In the genomic region with DNA sequence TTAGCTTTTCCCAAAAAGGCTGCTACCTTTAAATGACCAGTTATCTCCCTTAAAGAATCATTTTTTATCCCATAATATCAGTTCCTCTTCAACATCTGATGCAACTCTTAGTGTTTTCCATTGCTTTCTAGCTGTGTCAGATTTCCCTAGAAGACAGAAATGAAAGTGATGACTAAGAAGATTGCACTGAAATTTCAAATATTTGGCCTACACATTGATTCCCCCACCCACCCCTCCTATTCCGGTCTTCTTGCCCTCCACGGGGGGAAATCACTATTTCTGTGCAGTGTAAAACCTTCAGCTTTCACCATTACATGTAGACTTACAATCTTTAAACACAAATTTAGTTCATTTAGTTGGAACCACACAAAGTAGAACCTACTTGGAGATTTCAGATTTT, we compare ENCODE assay signal across 3 cellular contexts.
TF ChIP-seq lines count a peak whose summit lies in the region.

No MANE protein-coding gene starts in this region.

TF ChIP-seq in GM12878, 131 proteins besides CTCF, POLR2A, EP300 and RAD21:
- no peak for TF ChIP-seq PAX8 (IDR thresholded peaks at IDR 0.05)
- TF ChIP-seq RCOR1 (conservative IDR thresholded peaks at IDR 0.05; ENCODE audit: low read depth, low read length), result no peak
- TF ChIP-seq, protein P1, sequence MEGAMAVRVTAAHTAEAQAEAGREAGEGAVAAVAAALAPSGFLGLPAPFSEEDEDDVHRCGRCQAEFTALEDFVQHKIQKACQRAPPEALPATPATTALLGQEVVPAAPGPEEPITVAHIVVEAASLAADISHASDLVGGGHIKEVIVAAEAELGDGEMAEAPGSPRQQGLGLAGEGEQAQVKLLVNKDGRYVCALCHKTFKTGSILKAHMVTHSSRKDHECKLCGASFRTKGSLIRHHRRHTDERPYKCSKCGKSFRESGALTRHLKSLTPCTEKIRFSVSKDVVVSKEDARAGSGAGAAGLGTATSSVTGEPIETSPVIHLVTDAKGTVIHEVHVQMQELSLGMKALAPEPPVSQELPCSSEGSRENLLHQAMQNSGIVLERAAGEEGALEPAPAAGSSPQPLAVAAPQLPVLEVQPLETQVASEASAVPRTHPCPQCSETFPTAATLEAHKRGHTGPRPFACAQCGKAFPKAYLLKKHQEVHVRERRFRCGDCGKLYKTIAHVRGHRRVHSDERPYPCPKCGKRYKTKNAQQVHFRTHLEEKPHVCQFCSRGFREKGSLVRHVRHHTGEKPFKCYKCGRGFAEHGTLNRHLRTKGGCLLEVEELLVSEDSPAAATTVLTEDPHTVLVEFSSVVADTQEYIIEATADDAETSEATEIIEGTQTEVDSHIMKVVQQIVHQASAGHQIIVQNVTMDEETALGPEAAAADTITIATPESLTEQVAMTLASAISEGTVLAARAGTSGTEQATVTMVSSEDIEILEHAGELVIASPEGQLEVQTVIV (IDR thresholded peaks at IDR 0.05; ENCODE audit: borderline replicate concordance, partially characterized antibody), result no peak
- TF ChIP-seq, protein P2, sequence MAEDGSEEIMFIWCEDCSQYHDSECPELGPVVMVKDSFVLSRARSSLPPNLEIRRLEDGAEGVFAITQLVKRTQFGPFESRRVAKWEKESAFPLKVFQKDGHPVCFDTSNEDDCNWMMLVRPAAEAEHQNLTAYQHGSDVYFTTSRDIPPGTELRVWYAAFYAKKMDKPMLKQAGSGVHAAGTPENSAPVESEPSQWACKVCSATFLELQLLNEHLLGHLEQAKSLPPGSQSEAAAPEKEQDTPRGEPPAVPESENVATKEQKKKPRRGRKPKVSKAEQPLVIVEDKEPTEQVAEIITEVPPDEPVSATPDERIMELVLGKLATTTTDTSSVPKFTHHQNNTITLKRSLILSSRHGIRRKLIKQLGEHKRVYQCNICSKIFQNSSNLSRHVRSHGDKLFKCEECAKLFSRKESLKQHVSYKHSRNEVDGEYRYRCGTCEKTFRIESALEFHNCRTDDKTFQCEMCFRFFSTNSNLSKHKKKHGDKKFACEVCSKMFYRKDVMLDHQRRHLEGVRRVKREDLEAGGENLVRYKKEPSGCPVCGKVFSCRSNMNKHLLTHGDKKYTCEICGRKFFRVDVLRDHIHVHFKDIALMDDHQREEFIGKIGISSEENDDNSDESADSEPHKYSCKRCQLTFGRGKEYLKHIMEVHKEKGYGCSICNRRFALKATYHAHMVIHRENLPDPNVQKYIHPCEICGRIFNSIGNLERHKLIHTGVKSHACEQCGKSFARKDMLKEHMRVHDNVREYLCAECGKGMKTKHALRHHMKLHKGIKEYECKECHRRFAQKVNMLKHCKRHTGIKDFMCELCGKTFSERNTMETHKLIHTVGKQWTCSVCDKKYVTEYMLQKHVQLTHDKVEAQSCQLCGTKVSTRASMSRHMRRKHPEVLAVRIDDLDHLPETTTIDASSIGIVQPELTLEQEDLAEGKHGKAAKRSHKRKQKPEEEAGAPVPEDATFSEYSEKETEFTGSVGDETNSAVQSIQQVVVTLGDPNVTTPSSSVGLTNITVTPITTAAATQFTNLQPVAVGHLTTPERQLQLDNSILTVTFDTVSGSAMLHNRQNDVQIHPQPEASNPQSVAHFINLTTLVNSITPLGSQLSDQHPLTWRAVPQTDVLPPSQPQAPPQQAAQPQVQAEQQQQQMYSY (CRISPR knock-in tag; IDR thresholded peaks at IDR 0.05), result no peak
- no peak for TF ChIP-seq EED (IDR thresholded peaks at IDR 0.05; ENCODE audit: low read depth)
- no peak for TF ChIP-seq BHLHE40 (IDR thresholded peaks at IDR 0.05; ENCODE audit: borderline replicate concordance in 1 of 2, low read depth in 2 of 2, low read length in 1 of 2)
- no peak for TF ChIP-seq MEF2A (IDR thresholded peaks at IDR 0.05; ENCODE audit: insufficient read depth, low read depth, low read length)
- no peak for TF ChIP-seq RAD51 (IDR thresholded peaks at IDR 0.05)
- TF ChIP-seq NFIC (IDR thresholded peaks at IDR 0.05; ENCODE audit: low read depth, low read length), result no peak
- TF ChIP-seq STAT1 (conservative IDR thresholded peaks at IDR 0.05), result no peak
- TF ChIP-seq HDAC2 (IDR thresholded peaks at IDR 0.05), result no peak
- no peak for TF ChIP-seq CBX3 (IDR thresholded peaks at IDR 0.05; ENCODE audit: borderline replicate concordance, low read depth)
- TF ChIP-seq ZNF622 (IDR thresholded peaks at IDR 0.05), result no peak
- no peak for TF ChIP-seq GATAD2B (conservative IDR thresholded peaks at IDR 0.05; ENCODE audit: low read depth)
- no peak for TF ChIP-seq RFX5 (IDR thresholded peaks at IDR 0.05; ENCODE audit: low read depth, low read length)
- TF ChIP-seq KLF5 (IDR thresholded peaks at IDR 0.05; ENCODE audit: partially characterized antibody), result no peak
- TF ChIP-seq ZBED1 (IDR thresholded peaks at IDR 0.05; ENCODE audit: borderline replicate concordance), result no peak
- no peak for TF ChIP-seq KDM1A (IDR thresholded peaks at IDR 0.05; ENCODE audit: borderline replicate concordance)

TF ChIP-seq in GM23338, 12 proteins besides CTCF, POLR2A, EP300 and RAD21:
- TF ChIP-seq, protein P3, sequence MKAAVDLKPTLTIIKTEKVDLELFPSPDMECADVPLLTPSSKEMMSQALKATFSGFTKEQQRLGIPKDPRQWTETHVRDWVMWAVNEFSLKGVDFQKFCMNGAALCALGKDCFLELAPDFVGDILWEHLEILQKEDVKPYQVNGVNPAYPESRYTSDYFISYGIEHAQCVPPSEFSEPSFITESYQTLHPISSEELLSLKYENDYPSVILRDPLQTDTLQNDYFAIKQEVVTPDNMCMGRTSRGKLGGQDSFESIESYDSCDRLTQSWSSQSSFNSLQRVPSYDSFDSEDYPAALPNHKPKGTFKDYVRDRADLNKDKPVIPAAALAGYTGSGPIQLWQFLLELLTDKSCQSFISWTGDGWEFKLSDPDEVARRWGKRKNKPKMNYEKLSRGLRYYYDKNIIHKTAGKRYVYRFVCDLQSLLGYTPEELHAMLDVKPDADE (IDR thresholded peaks at IDR 0.05), result no peak
- TF ChIP-seq POLR2AphosphoS5 (IDR thresholded peaks at IDR 0.05; ENCODE audit: low read depth), result no peak
- TF ChIP-seq ZNF331 (CRISPR knock-in tag; IDR thresholded peaks at IDR 0.05; ENCODE audit: low read depth), result no peak
- no peak for TF ChIP-seq EZH2phosphoT487 (IDR thresholded peaks at IDR 0.05; ENCODE audit: unreplicated experiment)

TF ChIP-seq in WTC11, 78 proteins besides CTCF, POLR2A, EP300 and RAD21:
- TF ChIP-seq, protein P4, sequence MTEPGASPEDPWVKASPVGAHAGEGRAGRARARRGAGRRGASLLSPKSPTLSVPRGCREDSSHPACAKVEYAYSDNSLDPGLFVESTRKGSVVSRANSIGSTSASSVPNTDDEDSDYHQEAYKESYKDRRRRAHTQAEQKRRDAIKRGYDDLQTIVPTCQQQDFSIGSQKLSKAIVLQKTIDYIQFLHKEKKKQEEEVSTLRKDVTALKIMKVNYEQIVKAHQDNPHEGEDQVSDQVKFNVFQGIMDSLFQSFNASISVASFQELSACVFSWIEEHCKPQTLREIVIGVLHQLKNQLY (CRISPR knock-in tag; IDR thresholded peaks at IDR 0.05), result no peak
- TF ChIP-seq, protein P5, sequence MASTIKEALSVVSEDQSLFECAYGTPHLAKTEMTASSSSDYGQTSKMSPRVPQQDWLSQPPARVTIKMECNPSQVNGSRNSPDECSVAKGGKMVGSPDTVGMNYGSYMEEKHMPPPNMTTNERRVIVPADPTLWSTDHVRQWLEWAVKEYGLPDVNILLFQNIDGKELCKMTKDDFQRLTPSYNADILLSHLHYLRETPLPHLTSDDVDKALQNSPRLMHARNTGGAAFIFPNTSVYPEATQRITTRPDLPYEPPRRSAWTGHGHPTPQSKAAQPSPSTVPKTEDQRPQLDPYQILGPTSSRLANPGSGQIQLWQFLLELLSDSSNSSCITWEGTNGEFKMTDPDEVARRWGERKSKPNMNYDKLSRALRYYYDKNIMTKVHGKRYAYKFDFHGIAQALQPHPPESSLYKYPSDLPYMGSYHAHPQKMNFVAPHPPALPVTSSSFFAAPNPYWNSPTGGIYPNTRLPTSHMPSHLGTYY (CRISPR knock-in tag; IDR thresholded peaks at IDR 0.05), result no peak
- TF ChIP-seq, protein P6, sequence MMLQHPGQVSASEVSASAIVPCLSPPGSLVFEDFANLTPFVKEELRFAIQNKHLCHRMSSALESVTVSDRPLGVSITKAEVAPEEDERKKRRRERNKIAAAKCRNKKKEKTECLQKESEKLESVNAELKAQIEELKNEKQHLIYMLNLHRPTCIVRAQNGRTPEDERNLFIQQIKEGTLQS (CRISPR knock-in tag; conservative IDR thresholded peaks at IDR 0.05), result no peak
- TF ChIP-seq SP1 (CRISPR knock-in tag; conservative IDR thresholded peaks at IDR 0.05) (no peak), ELF4 (CRISPR knock-in tag; IDR thresholded peaks at IDR 0.05; ENCODE audit: low read depth) (no peak), ZNF219 (CRISPR knock-in tag; IDR thresholded peaks at IDR 0.05; ENCODE audit: borderline replicate concordance) (no peak), FOXK1 (CRISPR knock-in tag; IDR thresholded peaks at IDR 0.05) (no peak), SOX15 (CRISPR knock-in tag; IDR thresholded peaks at IDR 0.05) (no peak)
- TF ChIP-seq, protein P7, sequence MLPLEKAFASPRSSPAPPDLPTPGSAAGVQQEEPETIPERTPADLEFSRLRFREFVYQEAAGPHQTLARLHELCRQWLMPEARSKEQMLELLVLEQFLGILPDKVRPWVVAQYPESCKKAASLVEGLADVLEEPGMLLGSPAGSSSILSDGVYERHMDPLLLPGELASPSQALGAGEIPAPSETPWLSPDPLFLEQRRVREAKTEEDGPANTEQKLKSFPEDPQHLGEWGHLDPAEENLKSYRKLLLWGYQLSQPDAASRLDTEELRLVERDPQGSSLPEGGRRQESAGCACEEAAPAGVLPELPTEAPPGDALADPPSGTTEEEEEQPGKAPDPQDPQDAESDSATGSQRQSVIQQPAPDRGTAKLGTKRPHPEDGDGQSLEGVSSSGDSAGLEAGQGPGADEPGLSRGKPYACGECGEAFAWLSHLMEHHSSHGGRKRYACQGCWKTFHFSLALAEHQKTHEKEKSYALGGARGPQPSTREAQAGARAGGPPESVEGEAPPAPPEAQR (CRISPR knock-in tag; IDR thresholded peaks at IDR 0.05), result no peak
- TF ChIP-seq, protein P8, sequence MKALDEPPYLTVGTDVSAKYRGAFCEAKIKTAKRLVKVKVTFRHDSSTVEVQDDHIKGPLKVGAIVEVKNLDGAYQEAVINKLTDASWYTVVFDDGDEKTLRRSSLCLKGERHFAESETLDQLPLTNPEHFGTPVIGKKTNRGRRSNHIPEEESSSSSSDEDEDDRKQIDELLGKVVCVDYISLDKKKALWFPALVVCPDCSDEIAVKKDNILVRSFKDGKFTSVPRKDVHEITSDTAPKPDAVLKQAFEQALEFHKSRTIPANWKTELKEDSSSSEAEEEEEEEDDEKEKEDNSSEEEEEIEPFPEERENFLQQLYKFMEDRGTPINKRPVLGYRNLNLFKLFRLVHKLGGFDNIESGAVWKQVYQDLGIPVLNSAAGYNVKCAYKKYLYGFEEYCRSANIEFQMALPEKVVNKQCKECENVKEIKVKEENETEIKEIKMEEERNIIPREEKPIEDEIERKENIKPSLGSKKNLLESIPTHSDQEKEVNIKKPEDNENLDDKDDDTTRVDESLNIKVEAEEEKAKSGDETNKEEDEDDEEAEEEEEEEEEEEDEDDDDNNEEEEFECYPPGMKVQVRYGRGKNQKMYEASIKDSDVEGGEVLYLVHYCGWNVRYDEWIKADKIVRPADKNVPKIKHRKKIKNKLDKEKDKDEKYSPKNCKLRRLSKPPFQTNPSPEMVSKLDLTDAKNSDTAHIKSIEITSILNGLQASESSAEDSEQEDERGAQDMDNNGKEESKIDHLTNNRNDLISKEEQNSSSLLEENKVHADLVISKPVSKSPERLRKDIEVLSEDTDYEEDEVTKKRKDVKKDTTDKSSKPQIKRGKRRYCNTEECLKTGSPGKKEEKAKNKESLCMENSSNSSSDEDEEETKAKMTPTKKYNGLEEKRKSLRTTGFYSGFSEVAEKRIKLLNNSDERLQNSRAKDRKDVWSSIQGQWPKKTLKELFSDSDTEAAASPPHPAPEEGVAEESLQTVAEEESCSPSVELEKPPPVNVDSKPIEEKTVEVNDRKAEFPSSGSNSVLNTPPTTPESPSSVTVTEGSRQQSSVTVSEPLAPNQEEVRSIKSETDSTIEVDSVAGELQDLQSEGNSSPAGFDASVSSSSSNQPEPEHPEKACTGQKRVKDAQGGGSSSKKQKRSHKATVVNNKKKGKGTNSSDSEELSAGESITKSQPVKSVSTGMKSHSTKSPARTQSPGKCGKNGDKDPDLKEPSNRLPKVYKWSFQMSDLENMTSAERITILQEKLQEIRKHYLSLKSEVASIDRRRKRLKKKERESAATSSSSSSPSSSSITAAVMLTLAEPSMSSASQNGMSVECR (CRISPR knock-in tag; IDR thresholded peaks at IDR 0.05; ENCODE audit: borderline replicate concordance), result no peak
- TF ChIP-seq, protein P9, sequence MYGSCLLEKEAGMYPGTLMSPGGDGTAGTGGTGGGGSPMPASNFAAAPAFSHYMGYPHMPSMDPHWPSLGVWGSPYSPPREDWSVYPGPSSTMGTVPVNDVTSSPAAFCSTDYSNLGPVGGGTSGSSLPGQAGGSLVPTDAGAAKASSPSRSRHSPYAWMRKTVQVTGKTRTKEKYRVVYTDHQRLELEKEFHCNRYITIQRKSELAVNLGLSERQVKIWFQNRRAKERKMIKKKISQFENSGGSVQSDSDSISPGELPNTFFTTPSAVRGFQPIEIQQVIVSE (CRISPR knock-in tag; IDR thresholded peaks at IDR 0.05; ENCODE audit: borderline replicate concordance), result no peak
TF ChIP-seq in WTC11: peak in this region for 0.
